1 cellular context compared by ENCODE assay signal in the genomic region with DNA sequence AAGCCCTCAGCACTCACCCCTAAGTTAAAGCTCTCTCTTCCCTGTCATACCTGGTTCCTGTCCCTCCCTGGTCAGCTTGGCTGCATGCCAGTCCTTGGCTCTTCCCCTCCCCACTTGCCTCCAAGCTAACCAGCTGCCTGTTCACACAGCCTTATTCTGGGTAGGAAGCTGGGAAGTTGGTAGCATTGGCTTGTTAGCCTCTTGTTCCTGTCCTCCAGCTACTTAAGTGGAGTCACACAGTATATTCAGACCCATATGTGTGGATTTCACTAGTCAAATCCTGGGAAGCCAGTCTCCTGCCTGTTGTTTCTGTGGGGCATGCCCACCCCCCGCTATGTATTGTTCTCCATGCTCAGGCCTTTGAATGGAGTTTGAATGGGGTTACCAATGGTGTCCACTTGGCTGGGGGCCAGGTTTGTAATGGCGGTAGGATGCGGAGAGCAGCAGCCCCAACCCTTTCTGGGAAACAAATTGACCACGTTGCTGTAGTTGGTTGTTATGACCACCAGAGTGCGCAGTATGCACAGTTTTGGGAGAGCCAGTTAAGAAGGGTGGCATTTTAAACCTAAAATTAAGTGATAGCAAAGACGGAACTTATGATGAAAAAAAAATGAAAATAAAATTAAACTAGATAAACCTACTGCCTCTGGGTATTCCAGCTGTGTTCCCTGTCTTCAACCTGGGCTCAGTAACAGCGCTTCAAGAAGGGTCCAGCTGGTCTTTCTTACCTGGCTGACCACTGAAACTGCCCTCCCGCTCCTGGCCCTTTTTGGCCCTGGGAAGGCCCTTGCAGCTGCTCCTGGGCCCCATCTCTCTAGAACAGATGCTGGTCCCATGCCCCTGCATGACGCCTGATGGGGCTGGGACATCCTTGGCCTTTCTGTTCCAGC.
TF ChIP-seq lines count a peak whose summit lies in the region.

No MANE protein-coding gene starts in this region.

TF ChIP-seq in WTC11, 78 proteins besides CTCF, POLR2A, EP300 and RAD21 (continued from another document):
- TF ChIP-seq, protein P1, sequence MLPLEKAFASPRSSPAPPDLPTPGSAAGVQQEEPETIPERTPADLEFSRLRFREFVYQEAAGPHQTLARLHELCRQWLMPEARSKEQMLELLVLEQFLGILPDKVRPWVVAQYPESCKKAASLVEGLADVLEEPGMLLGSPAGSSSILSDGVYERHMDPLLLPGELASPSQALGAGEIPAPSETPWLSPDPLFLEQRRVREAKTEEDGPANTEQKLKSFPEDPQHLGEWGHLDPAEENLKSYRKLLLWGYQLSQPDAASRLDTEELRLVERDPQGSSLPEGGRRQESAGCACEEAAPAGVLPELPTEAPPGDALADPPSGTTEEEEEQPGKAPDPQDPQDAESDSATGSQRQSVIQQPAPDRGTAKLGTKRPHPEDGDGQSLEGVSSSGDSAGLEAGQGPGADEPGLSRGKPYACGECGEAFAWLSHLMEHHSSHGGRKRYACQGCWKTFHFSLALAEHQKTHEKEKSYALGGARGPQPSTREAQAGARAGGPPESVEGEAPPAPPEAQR (CRISPR knock-in tag; IDR thresholded peaks at IDR 0.05): peak; percentile 75; the same call in 1 of the 2 replicates
- TF ChIP-seq, protein P2, sequence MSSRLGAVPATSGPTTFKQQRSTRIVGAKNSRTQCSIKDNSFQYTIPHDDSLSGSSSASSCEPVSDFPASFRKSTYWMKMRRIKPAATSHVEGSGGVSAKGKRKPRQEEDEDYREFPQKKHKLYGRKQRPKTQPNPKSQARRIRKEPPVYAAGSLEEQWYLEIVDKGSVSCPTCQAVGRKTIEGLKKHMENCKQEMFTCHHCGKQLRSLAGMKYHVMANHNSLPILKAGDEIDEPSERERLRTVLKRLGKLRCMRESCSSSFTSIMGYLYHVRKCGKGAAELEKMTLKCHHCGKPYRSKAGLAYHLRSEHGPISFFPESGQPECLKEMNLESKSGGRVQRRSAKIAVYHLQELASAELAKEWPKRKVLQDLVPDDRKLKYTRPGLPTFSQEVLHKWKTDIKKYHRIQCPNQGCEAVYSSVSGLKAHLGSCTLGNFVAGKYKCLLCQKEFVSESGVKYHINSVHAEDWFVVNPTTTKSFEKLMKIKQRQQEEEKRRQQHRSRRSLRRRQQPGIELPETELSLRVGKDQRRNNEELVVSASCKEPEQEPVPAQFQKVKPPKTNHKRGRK (CRISPR knock-in tag; IDR thresholded peaks at IDR 0.05; ENCODE audit: borderline replicate concordance): no peak
TF ChIP-seq in WTC11: peak in this region for 4.
